In the genomic region with DNA sequence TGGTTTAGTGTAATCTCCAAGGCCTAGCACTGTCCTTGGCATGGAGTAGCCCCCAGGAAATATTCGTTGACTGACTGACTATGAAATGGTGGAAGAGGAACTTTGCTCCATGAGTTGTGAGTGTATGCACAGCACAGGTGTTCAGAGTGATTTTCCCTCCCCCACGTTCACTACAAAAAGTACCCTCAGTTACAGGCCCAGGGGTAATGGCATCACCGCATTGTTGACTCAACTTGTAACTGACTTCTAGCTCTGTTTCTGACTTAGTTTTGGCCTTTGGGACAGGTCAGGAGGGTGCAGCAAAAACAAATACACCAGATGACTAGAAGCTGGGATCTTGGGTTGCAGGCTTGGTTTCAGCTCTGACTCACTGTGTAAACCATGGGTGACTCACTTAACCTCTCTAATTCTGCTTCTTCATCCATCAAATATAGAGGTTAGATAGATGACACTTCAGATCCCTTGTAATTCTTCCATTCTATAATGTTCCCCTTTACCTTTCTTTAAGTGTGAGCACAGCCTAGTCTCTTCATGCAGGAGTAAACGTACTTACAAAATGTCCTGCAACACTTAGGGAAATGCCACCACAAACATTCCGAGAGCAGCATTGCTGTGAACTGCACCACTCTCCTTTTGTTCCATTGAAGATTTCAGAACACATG, we compare ENCODE assay signal across 9 cellular contexts.
DNase-seq lines count a peak whose midpoint lies in the region; ATAC-seq and TF ChIP-seq lines count a peak whose summit lies in the region.
"Had no signal": no experiment of that assay in that cellular context is flagged by ENCODE, and none has a peak within 500 bp of the region (broad histone marks: within the 10 kb centered on the region; RNA-seq: fewer than 3 reads in every experiment).

No MANE protein-coding gene starts in this region.

- in situ Hi-C loops in G401 (cut with HindIII; ENCODE audit: low sequenced_read_pairs) = no loop called here

- WGBS in smooth muscle cell (ENCODE audit: low lambda C conversion rate) = 33% methylated on average over 5 of the region's 5 CpGs
- no CpG with 5 or more reads among the region's 5 CpGs for WGBS in H9 (ENCODE audit: extremely low coverage, insufficient read length, low lambda C conversion rate)

- no peak overlapping the region for H4K5ac ChIP-seq in H9 (ENCODE audit: insufficient read length, low read depth, low read length)

- no peak overlapping the region for H3K14ac ChIP-seq in H9 (ENCODE audit: insufficient read depth, low read length)

- H3K79me2 ChIP-seq in smooth muscle cell (ENCODE audit: low read depth) = no peaks in the 10 kb centered on the region
- no peaks in the 10 kb centered on the region for H3K79me2 ChIP-seq in H9 (ENCODE audit: insufficient read depth, low read length)

- H3K9me3 Mint-ChIP-seq in H9 = no peaks in the 10 kb centered on the region

- no peaks in the 10 kb centered on the region; the same call in 1 of the 2 replicates for H3K27me3 Mint-ChIP-seq in H9 (ENCODE audit: low read depth)
- H3K27me3 Mint-ChIP-seq: naive B cell had no signal

- no peak overlapping the region for H4K91ac ChIP-seq in H9 (ENCODE audit: insufficient read length, low read depth, low read length)

- H4K20me1 ChIP-seq in smooth muscle cell (ENCODE audit: low read depth) (no peaks in the 10 kb centered on the region), H9 (ENCODE audit: control insufficient read depth, insufficient read depth, insufficient read length) (no peaks in the 10 kb centered on the region)

- H3K4me1 ChIP-seq in smooth muscle cell (ENCODE audit: low read depth) (no peaks in the 10 kb centered on the region), H9 (ENCODE audit: insufficient read depth, low read length) (no peaks in the 10 kb centered on the region)

- H3K56ac ChIP-seq in H9 (ENCODE audit: insufficient read length, low read depth, low read length) = no peak overlapping the region

- no peaks in the 10 kb centered on the region for H3K23me2 ChIP-seq in H9 (ENCODE audit: insufficient read length, low read depth, low read length, poor library complexity, severe bottlenecking)

- no peaks in the 10 kb centered on the region for H3K79me1 ChIP-seq in H9 (ENCODE audit: insufficient read depth, low read depth, low read length, poor library complexity, severe bottlenecking)

- DNase-seq in AG20443 (ENCODE audit: low spot score) (peak; percentile 82), dermis blood vessel endothelial cell (peak; percentile 66), smooth muscle cell (lab: John Stamatoyannopoulos, UW; ENCODE audit: unreplicated experiment) (no peak), H9 (no peak), G401 (ENCODE audit: low spot score) (no peak)
- DNase-seq: naive B cell had no signal

- peak overlapping the region; percentile 19 for H3K4me2 ChIP-seq in smooth muscle cell
- H3K4me2 ChIP-seq in H9 (ENCODE audit: insufficient read depth, insufficient read length, low read length) = no peak overlapping the region

- H3T11ph ChIP-seq in H9 (ENCODE audit: low read length) = no peak overlapping the region

- H4K8ac ChIP-seq in H9 (replicated peaks; ENCODE audit: insufficient read length, low read depth, low read length) = no peak overlapping the region

- H2BK12ac ChIP-seq in H9 (ENCODE audit: insufficient read length, low read depth, low read length) = no peak overlapping the region

- no peak overlapping the region for H2BK15ac ChIP-seq in H9 (ENCODE audit: low read depth, low read length)

- H3K4me1 Mint-ChIP-seq in H9 = peaks cover 11 to 17% of the 10 kb centered on the region in 2 experiments

- H3F3A ChIP-seq in smooth muscle cell (ENCODE audit: low read depth) = peaks cover 5% of the 10 kb centered on the region

- no peaks in the 10 kb centered on the region for H3K9me3 ChIP-seq in smooth muscle cell (replicated peaks; ENCODE audit: low read depth)
- H3K9me3 ChIP-seq in H9 (ENCODE audit: control insufficient read depth, low read depth, low read length) = no peaks in the 10 kb centered on the region

- no peak overlapping the region for H3K4me3 Mint-ChIP-seq in H9
- H3K4me3 Mint-ChIP-seq: naive B cell had no signal

- H3K27me3 ChIP-seq in smooth muscle cell (ENCODE audit: low read depth) (no peaks in the 10 kb centered on the region), H9 (ENCODE audit: insufficient read depth, low read length) (no peaks in the 10 kb centered on the region)

- ATAC-seq in GM19043 (IDR thresholded peaks at IDR 0.05; ENCODE audit: low read depth, unreplicated experiment) (peak; percentile 88), HG03175 (IDR thresholded peaks at IDR 0.05; ENCODE audit: unreplicated experiment) (peak; percentile 93), SK-N-SH treated with all-trans-retinoic acid at 6 μM for 48 hours (peak; percentile 98)

- H2AK5ac ChIP-seq in H9 (ENCODE audit: insufficient read length, low read length) = no peak overlapping the region

- no peak overlapping the region for H2BK5ac ChIP-seq in H9 (ENCODE audit: insufficient read length, low read length)

- no peak overlapping the region for H3K27ac Mint-ChIP-seq in H9

- peak overlapping the region; percentile 75 for H3K27ac ChIP-seq in smooth muscle cell (ENCODE audit: low read depth)
- H3K27ac ChIP-seq in H9 (ENCODE audit: insufficient read length, low read depth, low read length) = no peak overlapping the region

- TF ChIP-seq CTCF in smooth muscle cell (IDR thresholded peaks at IDR 0.05; ENCODE audit: borderline replicate concordance, insufficient read depth, poor library complexity, severe bottlenecking) = no peak
- no peak for TF ChIP-seq CTCF in H9 (conservative IDR thresholded peaks at IDR 0.05)

- no peak overlapping the region for H2BK120ac ChIP-seq in H9 (ENCODE audit: low read depth, low read length, poor library complexity, severe bottlenecking)

- no peaks in the 10 kb centered on the region for H3K36me3 Mint-ChIP-seq in H9 (ENCODE audit: insufficient read depth in 1 of 3, low read depth in 3 of 3)
- H3K36me3 Mint-ChIP-seq: naive B cell had no signal

- H3K4ac ChIP-seq in H9 (ENCODE audit: low read depth, low read length) = no peak overlapping the region

- H3K18ac ChIP-seq in H9 (ENCODE audit: insufficient read length, low read depth, low read length) = no peak overlapping the region

- H3K9ac ChIP-seq in smooth muscle cell (ENCODE audit: low read depth) = peak overlapping the region; percentile 11
- H3K9ac ChIP-seq in H9 (ENCODE audit: extremely low read depth, insufficient read length, low read length) = no peak overlapping the region

- H3K23ac ChIP-seq in H9 (ENCODE audit: insufficient read length, low read depth, low read length) = no peak overlapping the region

- H3K4me3 ChIP-seq in smooth muscle cell = no peak overlapping the region

- H2AFZ ChIP-seq in smooth muscle cell (ENCODE audit: low read depth) (no peak overlapping the region), H9 (ENCODE audit: low read length) (no peak overlapping the region)

- no peak overlapping the region for H2BK20ac ChIP-seq in H9 (ENCODE audit: low read depth, low read length, poor library complexity, severe bottlenecking)

- H3K36me3 ChIP-seq in smooth muscle cell (ENCODE audit: low read depth) = no peaks in the 10 kb centered on the region

TF ChIP-seq in SK-N-SH treated with all-trans-retinoic acid at 6 μM for 48 hours, 23 proteins besides CTCF, POLR2A, EP300 and RAD21 (continues in another document):
- no peak for TF ChIP-seq ZFP3 (CRISPR knock-in tag; IDR thresholded peaks at IDR 0.05)
- no peak for TF ChIP-seq CSDC2 (CRISPR knock-in tag; IDR thresholded peaks at IDR 0.05)
- no peak for TF ChIP-seq BACH2 (CRISPR knock-in tag; IDR thresholded peaks at IDR 0.05; ENCODE audit: borderline replicate concordance)
- TF ChIP-seq, protein P1, sequence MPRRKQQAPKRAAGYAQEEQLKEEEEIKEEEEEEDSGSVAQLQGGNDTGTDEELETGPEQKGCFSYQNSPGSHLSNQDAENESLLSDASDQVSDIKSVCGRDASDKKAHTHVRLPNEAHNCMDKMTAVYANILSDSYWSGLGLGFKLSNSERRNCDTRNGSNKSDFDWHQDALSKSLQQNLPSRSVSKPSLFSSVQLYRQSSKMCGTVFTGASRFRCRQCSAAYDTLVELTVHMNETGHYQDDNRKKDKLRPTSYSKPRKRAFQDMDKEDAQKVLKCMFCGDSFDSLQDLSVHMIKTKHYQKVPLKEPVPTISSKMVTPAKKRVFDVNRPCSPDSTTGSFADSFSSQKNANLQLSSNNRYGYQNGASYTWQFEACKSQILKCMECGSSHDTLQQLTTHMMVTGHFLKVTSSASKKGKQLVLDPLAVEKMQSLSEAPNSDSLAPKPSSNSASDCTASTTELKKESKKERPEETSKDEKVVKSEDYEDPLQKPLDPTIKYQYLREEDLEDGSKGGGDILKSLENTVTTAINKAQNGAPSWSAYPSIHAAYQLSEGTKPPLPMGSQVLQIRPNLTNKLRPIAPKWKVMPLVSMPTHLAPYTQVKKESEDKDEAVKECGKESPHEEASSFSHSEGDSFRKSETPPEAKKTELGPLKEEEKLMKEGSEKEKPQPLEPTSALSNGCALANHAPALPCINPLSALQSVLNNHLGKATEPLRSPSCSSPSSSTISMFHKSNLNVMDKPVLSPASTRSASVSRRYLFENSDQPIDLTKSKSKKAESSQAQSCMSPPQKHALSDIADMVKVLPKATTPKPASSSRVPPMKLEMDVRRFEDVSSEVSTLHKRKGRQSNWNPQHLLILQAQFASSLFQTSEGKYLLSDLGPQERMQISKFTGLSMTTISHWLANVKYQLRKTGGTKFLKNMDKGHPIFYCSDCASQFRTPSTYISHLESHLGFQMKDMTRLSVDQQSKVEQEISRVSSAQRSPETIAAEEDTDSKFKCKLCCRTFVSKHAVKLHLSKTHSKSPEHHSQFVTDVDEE (CRISPR knock-in tag; IDR thresholded peaks at IDR 0.05) = no peak
- no peak for TF ChIP-seq GLIS3 (CRISPR knock-in tag; IDR thresholded peaks at IDR 0.05)
- TF ChIP-seq ZFP30 (CRISPR knock-in tag; IDR thresholded peaks at IDR 0.05) = no peak
- no peak for TF ChIP-seq ISL1 (CRISPR knock-in tag; IDR thresholded peaks at IDR 0.05)
- TF ChIP-seq TCF4 (CRISPR knock-in tag; IDR thresholded peaks at IDR 0.05; ENCODE audit: borderline replicate concordance) = no peak
- TF ChIP-seq, protein P2, sequence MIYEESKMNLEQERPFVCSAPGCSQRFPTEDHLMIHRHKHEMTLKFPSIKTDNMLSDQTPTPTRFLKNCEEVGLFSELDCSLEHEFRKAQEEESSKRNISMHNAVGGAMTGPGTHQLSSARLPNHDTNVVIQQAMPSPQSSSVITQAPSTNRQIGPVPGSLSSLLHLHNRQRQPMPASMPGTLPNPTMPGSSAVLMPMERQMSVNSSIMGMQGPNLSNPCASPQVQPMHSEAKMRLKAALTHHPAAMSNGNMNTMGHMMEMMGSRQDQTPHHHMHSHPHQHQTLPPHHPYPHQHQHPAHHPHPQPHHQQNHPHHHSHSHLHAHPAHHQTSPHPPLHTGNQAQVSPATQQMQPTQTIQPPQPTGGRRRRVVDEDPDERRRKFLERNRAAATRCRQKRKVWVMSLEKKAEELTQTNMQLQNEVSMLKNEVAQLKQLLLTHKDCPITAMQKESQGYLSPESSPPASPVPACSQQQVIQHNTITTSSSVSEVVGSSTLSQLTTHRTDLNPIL (CRISPR knock-in tag; IDR thresholded peaks at IDR 0.05; ENCODE audit: low read depth) = no peak

Comparison
In these comparisons a context has a peak if more than half of its experiments do, and no peak if none do; other contexts are left out.
1. DNase-seq: peak in AG20443 (single experiment) and dermis blood vessel endothelial cell (single experiment); none in smooth muscle cell (single experiment), H9 (single experiment) and G401 (single experiment).
2. Peak in every context shown above with its lines, with median percentiles within 50 percentile points of each other: ATAC-seq.